Comparison of ENCODE assay signal across 8 cellular contexts in genomic region chr9:19409406-19410194, GRCh38. TPM values are rescaled to one million over a fixed set of nuclear protein-coding genes. Genes with fewer than 3 reads are reported as not detected.
DNase-seq lines count a peak whose midpoint lies in the region; ATAC-seq and TF ChIP-seq lines count a peak whose summit lies in the region.

No MANE protein-coding gene starts in this region.

- peak overlapping the region; percentile 88 for H3K9ac ChIP-seq in ES-I3 (ENCODE audit: low read depth, low read length)

- peaks cover 2% of the 10 kb centered on the region for H3K36me3 Mint-ChIP-seq in activated naive CD4-positive, alpha-beta T cell treated with anti-CD3 and anti-CD28 coated beads, Interleukin-2, amount 50 U/mL, for 24 hours

- 3 to 4% methylated on average over 17 of the region's 17 CpGs for WGBS in heart right ventricle, 2 donors
- 3% methylated on average over 17 of the region's 17 CpGs for WGBS in prostate gland

- ATAC-seq in heart right ventricle (peak; percentile 16 to 64 (median 37)), GM21825 (IDR thresholded peaks at IDR 0.05; ENCODE audit: unreplicated experiment) (no peak)

- H3K27me3 ChIP-seq in HAP-1 (ENCODE audit: low read depth) (no peaks in the 10 kb centered on the region), heart right ventricle (no peaks in the 10 kb centered on the region), prostate gland (replicated peaks; ENCODE audit: insufficient read depth) (no peaks in the 10 kb centered on the region)

- H3K4me3 ChIP-seq in HAP-1 = peak overlapping the region; percentile 57
- peak overlapping the region; percentile 70 to 98 (median 92) for H3K4me3 ChIP-seq in heart right ventricle
- H3K4me3 ChIP-seq in prostate gland = peak overlapping the region; percentile 86 to 89

- H3K4me1 Mint-ChIP-seq in activated naive CD4-positive, alpha-beta T cell treated with anti-CD3 and anti-CD28 coated beads, Interleukin-2, amount 50 U/mL, for 24 hours = peaks cover 16% of the 10 kb centered on the region

- peak overlapping the region; percentile 82 to 96 (median 90) for H3K27ac ChIP-seq in heart right ventricle
- peak overlapping the region; percentile 87 to 92 for H3K27ac ChIP-seq in prostate gland

- H3K9me3 ChIP-seq in ES-I3 (ENCODE audit: control insufficient read depth, insufficient read depth, low read length) = no peaks in the 10 kb centered on the region
- no peaks in the 10 kb centered on the region for H3K9me3 ChIP-seq in HAP-1
- no peaks in the 10 kb centered on the region for H3K9me3 ChIP-seq in heart right ventricle
- no peaks in the 10 kb centered on the region for H3K9me3 ChIP-seq in prostate gland

- H3K27ac Mint-ChIP-seq in activated naive CD4-positive, alpha-beta T cell treated with anti-CD3 and anti-CD28 coated beads, Interleukin-2, amount 50 U/mL, for 24 hours = peak overlapping the region; percentile 68

- H3K36me3 ChIP-seq in ES-I3 (ENCODE audit: insufficient read depth, low read length) = no peaks in the 10 kb centered on the region; the same call in 1 of the 2 replicates
- no peaks in the 10 kb centered on the region for H3K36me3 ChIP-seq in HAP-1 (replicated peaks)
- H3K36me3 ChIP-seq in heart right ventricle = peaks cover 0 to 15% (median 0%) of the 10 kb centered on the region in 9 donors
- H3K36me3 ChIP-seq in prostate gland = no peaks in the 10 kb centered on the region

- H3K9me3 Mint-ChIP-seq in activated naive CD4-positive, alpha-beta T cell treated with anti-CD3 and anti-CD28 coated beads, Interleukin-2, amount 50 U/mL, for 24 hours = no peaks in the 10 kb centered on the region

- H3K4me1 ChIP-seq in ES-I3 (ENCODE audit: insufficient read depth, low read length) = peaks cover 17% of the 10 kb centered on the region
- H3K4me1 ChIP-seq in HAP-1 = no peaks in the 10 kb centered on the region; the same call in 1 of the 2 replicates
- H3K4me1 ChIP-seq in heart right ventricle = peaks cover 0 to 41% (median 22%) of the 10 kb centered on the region in 9 donors
- no peaks in the 10 kb centered on the region for H3K4me1 ChIP-seq in prostate gland (replicated peaks)

- TF ChIP-seq CTCF in heart right ventricle (IDR thresholded peaks at IDR 0.05) = peak in 1 of 9 donors; percentile 14
- TF ChIP-seq CTCF in prostate gland (IDR thresholded peaks at IDR 0.05) = no peak

- no peaks in the 10 kb centered on the region for H3K27me3 Mint-ChIP-seq in activated naive CD4-positive, alpha-beta T cell treated with anti-CD3 and anti-CD28 coated beads, Interleukin-2, amount 50 U/mL, for 24 hours

- in situ Hi-C loops in HAP-1 (cut with MboI; ENCODE audit: low sequenced_read_pairs) = no loop called here

- DNase-seq in HAP-1 (ENCODE audit: low spot score in 2 of 2) = peak; percentile 47 to 72
- peak; percentile 28 for DNase-seq in NCI-H1694 treated with DMSO at 0.1 percent for 48 hours (lab: John Stamatoyannopoulos, UW)
- peak; percentile 47 to 73 for DNase-seq in heart right ventricle
- peak; percentile 34 for DNase-seq in prostate gland (ENCODE audit: low spot score)
- DNase-seq in HCEC 1CT = no peak

- peak overlapping the region; percentile 90 for H3K4me3 Mint-ChIP-seq in activated naive CD4-positive, alpha-beta T cell treated with anti-CD3 and anti-CD28 coated beads, Interleukin-2, amount 50 U/mL, for 24 hours

- intact Hi-C loops in heart right ventricle (cut with DNase I) (loop anchor here in 3 of 10 donors (2.0 to 5.0 kb wide), 3 partner anchors 29 to 48 kb away; partner anchors contain the start of gene RPS6 (in 2 of the 3)), prostate gland (cut with DNase I) (no loop called here)

- no peak for TF ChIP-seq POLR2A in prostate gland (IDR thresholded peaks at IDR 0.05)

RNA-seq across cellular contexts. Expression of gene ACER2, which starts 0.8 kb away (rescaled TPM):
- total RNA-seq in heart right ventricle (1 to 10 TPM; 1.7 to 8.7 (median 4.0) TPM), prostate gland (10 to 100 TPM; 11.1 to 14.0 TPM)
- polyA plus RNA-seq in heart right ventricle = under 1 TPM; 0.52 to 0.88 TPM

RNA-seq across cellular contexts. Expression of gene RPS6, which starts 29.6 kb away (rescaled TPM):
- total RNA-seq in heart right ventricle = 1,000 to 10,000 TPM in 2 of 10 donors, 100 to 1,000 TPM in 8; 741 to 1,132 (median 846) TPM
- 1,000 to 10,000 TPM; 1,705 to 2,340 TPM for polyA plus RNA-seq in heart right ventricle
- total RNA-seq in prostate gland = 1,000 to 10,000 TPM in 1 of 2 donors, 100 to 1,000 TPM in 1; 934 to 2,048 TPM
